In genomic region chr6:20403766-20404640, GRCh38 we compare ENCODE assay signal across 1 cellular context.
A peak's percentile ranks its signal among the peaks of the same experiment; 100 is the strongest.
TF ChIP-seq lines count a peak whose summit lies in the region.

No MANE protein-coding gene starts in this region.

TF ChIP-seq in K562, 482 proteins besides CTCF, POLR2A, EP300 and RAD21 (continued from another document and continues in another):
- TF ChIP-seq CUX1 (CRISPR knock-in tag; IDR thresholded peaks at IDR 0.05): peak; percentile 83; the same call in 1 of the 2 replicates
- no peak for TF ChIP-seq ZNF511 (CRISPR knock-in tag; IDR thresholded peaks at IDR 0.05)
- no peak for TF ChIP-seq TFE3 (CRISPR knock-in tag; IDR thresholded peaks at IDR 0.05)
- no peak for TF ChIP-seq GABPA (tag; conservative IDR thresholded peaks at IDR 0.05; ENCODE audit: low read depth)
- TF ChIP-seq BRF2 (IDR thresholded peaks at IDR 0.05; ENCODE audit: borderline replicate concordance, insufficient read depth, insufficient read length): no peak
- no peak for TF ChIP-seq POU5F1 (IDR thresholded peaks at IDR 0.05; ENCODE audit: borderline replicate concordance, low read depth, low read length, partially characterized antibody)
- TF ChIP-seq ETV6 (IDR thresholded peaks at IDR 0.05; ENCODE audit: borderline replicate concordance in 1 of 2, low read depth in 2 of 2, low read length in 1 of 2): no peak
- no peak for TF ChIP-seq ETV6 (CRISPR knock-in tag; IDR thresholded peaks at IDR 0.05; ENCODE audit: borderline replicate concordance)
- no peak for TF ChIP-seq POLR2H (tag; IDR thresholded peaks at IDR 0.05; ENCODE audit: low read depth)
- no peak for TF ChIP-seq ZNF707 (CRISPR knock-in tag; conservative IDR thresholded peaks at IDR 0.05)
- no peak for TF ChIP-seq BRCA1 (IDR thresholded peaks at IDR 0.05)
- TF ChIP-seq BRCA1 (CRISPR knock-in tag; IDR thresholded peaks at IDR 0.05): no peak
- no peak for TF ChIP-seq FOXP1 (CRISPR knock-in tag; IDR thresholded peaks at IDR 0.05)
- no peak for TF ChIP-seq USF1 (CRISPR knock-in tag; IDR thresholded peaks at IDR 0.05)
- no peak for TF ChIP-seq RBM39 (optimal IDR thresholded peaks at IDR 0.05; ENCODE audit: low read depth, low read length)
- no peak for TF ChIP-seq ETS1 (conservative IDR thresholded peaks at IDR 0.05; ENCODE audit: control insufficient read depth, low read depth, low read length)
- peak; percentile 44; the same call in 1 of the 2 replicates for TF ChIP-seq NKRF (IDR thresholded peaks at IDR 0.05; ENCODE audit: borderline replicate concordance)
- no peak for TF ChIP-seq TGIF2 (CRISPR knock-in tag; IDR thresholded peaks at IDR 0.05)
- no peak for TF ChIP-seq ZNF224 (CRISPR knock-in tag; IDR thresholded peaks at IDR 0.05)
- TF ChIP-seq ARNT (IDR thresholded peaks at IDR 0.05): no peak
- no peak for TF ChIP-seq PPARD (CRISPR knock-in tag; IDR thresholded peaks at IDR 0.05)
- no peak for TF ChIP-seq NR2F6 (CRISPR knock-in tag; IDR thresholded peaks at IDR 0.05)
- no peak for TF ChIP-seq E2F5 (CRISPR knock-in tag; IDR thresholded peaks at IDR 0.05)
- TF ChIP-seq ZNF263 (CRISPR knock-in tag; IDR thresholded peaks at IDR 0.05; ENCODE audit: borderline replicate concordance): no peak; the same call in 1 of the 2 replicates
- TF ChIP-seq THRB (CRISPR knock-in tag; conservative IDR thresholded peaks at IDR 0.05): peak; percentile 60; the same call in 1 of the 2 replicates
- TF ChIP-seq NR4A1 (CRISPR knock-in tag; IDR thresholded peaks at IDR 0.05): no peak
- TF ChIP-seq NR4A1 (tag; IDR thresholded peaks at IDR 0.05): no peak; the same call in 1 of the 2 replicates
- no peak for TF ChIP-seq TARDBP (IDR thresholded peaks at IDR 0.05)
- peak; percentile 36; the same call in 1 of the 2 replicates for TF ChIP-seq BACH1 (tag; IDR thresholded peaks at IDR 0.05)
- no peak for TF ChIP-seq TRIM25 (IDR thresholded peaks at IDR 0.05; ENCODE audit: borderline replicate concordance)
- no peak for TF ChIP-seq ZHX1 (conservative IDR thresholded peaks at IDR 0.05; ENCODE audit: low read length)
- no peak for TF ChIP-seq SLC30A9 (CRISPR knock-in tag; IDR thresholded peaks at IDR 0.05)
- TF ChIP-seq THRA (IDR thresholded peaks at IDR 0.05): no peak
- no peak for TF ChIP-seq ZNF133 (CRISPR knock-in tag; IDR thresholded peaks at IDR 0.05)
- no peak for TF ChIP-seq ZNF561 (CRISPR knock-in tag; conservative IDR thresholded peaks at IDR 0.05)
- TF ChIP-seq TAF1 (IDR thresholded peaks at IDR 0.05; ENCODE audit: control insufficient read depth, extremely low read depth, insufficient read depth, low read length, severe bottlenecking): peak; percentile 85
- TF ChIP-seq DNMT1 (IDR thresholded peaks at IDR 0.05): no peak
